ENCODE assay signal across 2 cellular contexts in genomic region chr15:82319522-82320278, GRCh38. TPM values are rescaled to one million over a fixed set of nuclear protein-coding genes. Genes with fewer than 3 reads are reported as not detected.
"Had no signal": no experiment of that assay in that cellular context is flagged by ENCODE, and none has a peak within 500 bp of the region (broad histone marks: within the 10 kb centered on the region; RNA-seq: fewer than 3 reads in every experiment).

No MANE protein-coding gene starts in this region.

RNA-seq across cellular contexts. Expression of gene GOLGA6L10, which starts 29.6 kb away (rescaled TPM):
- total RNA-seq: HT-29 had no signal

RNA-seq across cellular contexts. Expression of gene SAXO2, which starts 57.1 kb away (rescaled TPM):
- total RNA-seq: SK-MEL-5 had no signal
